In genomic region chr4:76659103-76659490, GRCh38 we compare ENCODE assay signal across 15 cellular contexts.
DNase-seq lines count a peak whose midpoint lies in the region; ATAC-seq and TF ChIP-seq lines count a peak whose summit lies in the region.
"Had no signal": no experiment of that assay in that cellular context is flagged by ENCODE, and none has a peak within 500 bp of the region (broad histone marks: within the 10 kb centered on the region; RNA-seq: fewer than 3 reads in every experiment).

No MANE protein-coding gene starts in this region.

- no peak for TF ChIP-seq CTCF in HFF-Myc (IDR thresholded peaks at IDR 0.05; ENCODE audit: low read depth, low read length, missing control alignments)

- no peak overlapping the region for H3K4me2 ChIP-seq in mesenchymal stem cell (ENCODE audit: low read length, poor library complexity, severe bottlenecking)

- H3K9me3 ChIP-seq in mesenchymal stem cell (ENCODE audit: control insufficient read depth, low read length) = no peaks in the 10 kb centered on the region
- H3K9me3 ChIP-seq: right atrium auricular region had no signal

- peak; percentile 28 for DNase-seq in DMS 273 treated with DMSO at 0.1 percent for 48 hours (lab: John Stamatoyannopoulos, UW)
- peak; percentile 91 for DNase-seq in HFF-Myc (ENCODE audit: extremely low read depth, low read depth)
- peak; percentile 83 for DNase-seq in RPMI7951 (ENCODE audit: low read depth)
- DNase-seq in mesenchymal stem cell = no peak
- no peak for DNase-seq in iPS-NIHi7 (ENCODE audit: extremely low spot score)
- no peak for DNase-seq in putamen (ENCODE audit: low spot score)
- DNase-seq in NCI-H187 (lab: John Stamatoyannopoulos, UW) = no peak
- DNase-seq: activated naive CD4-positive, alpha-beta T cell treated with anti-CD3 and anti-CD28 coated beads for 36 hours; C1 segment of cervical spinal cord; head of caudate nucleus; NCI-H2029 treated with DMSO at 0.1 percent for 48 hours; stimulated activated CD4-positive, alpha-beta T cell treated with anti-CD3 and anti-CD28 coated beads, Interleukin-2, amount 100 ng/mL, for 48 hours had no signal

- H2BK15ac ChIP-seq in mesenchymal stem cell (ENCODE audit: low read depth, poor library complexity, severe bottlenecking) = no peak overlapping the region

- H3K23ac ChIP-seq in mesenchymal stem cell (ENCODE audit: low read length in 2 of 2) = no peak overlapping the region

- 35% methylated on average over 1 of the region's 1 CpG for WGBS in mesenchymal stem cell

- H3K4me1 ChIP-seq in mesenchymal stem cell (ENCODE audit: control insufficient read depth, insufficient read depth, low read depth, low read length) = peaks cover 12% of the 10 kb centered on the region

- no peak overlapping the region for H3K9ac ChIP-seq in mesenchymal stem cell (ENCODE audit: low read length)

- no peaks in the 10 kb centered on the region for H3K36me3 ChIP-seq in mesenchymal stem cell (ENCODE audit: control insufficient read depth in 1 of 2, insufficient read depth in 2 of 2, low read depth in 1 of 2, low read length in 2 of 2)
- H3K36me3 ChIP-seq: right atrium auricular region had no signal

- H3K4ac ChIP-seq in mesenchymal stem cell (ENCODE audit: low read depth in 1 of 2, low read length in 2 of 2) = peak overlapping the region in 1 of 2 experiments; percentile 42

- H2AK5ac ChIP-seq in mesenchymal stem cell (ENCODE audit: low read length, severe bottlenecking) = peak overlapping the region; percentile 16

- H4K91ac ChIP-seq in mesenchymal stem cell (ENCODE audit: low read length) = peak overlapping the region; percentile 87

- no peaks in the 10 kb centered on the region for H3K27me3 ChIP-seq in mesenchymal stem cell (ENCODE audit: control insufficient read depth in 1 of 2, insufficient read depth in 1 of 2, low read length in 2 of 2)
- H3K27me3 ChIP-seq: right atrium auricular region had no signal

- no peak overlapping the region for H2AFZ ChIP-seq in mesenchymal stem cell (ENCODE audit: low read depth, low read length)

- H3K4me3 ChIP-seq in HFF-Myc (replicated peaks; ENCODE audit: low read depth, low read length) (no peak overlapping the region; the same call in 1 of the 2 replicates), mesenchymal stem cell (ENCODE audit: insufficient read depth in 1 of 2, low read depth in 1 of 2, low read length in 2 of 2) (no peak overlapping the region)
- H3K4me3 ChIP-seq: right atrium auricular region had no signal

- peak overlapping the region; percentile 29 for H2BK120ac ChIP-seq in mesenchymal stem cell (ENCODE audit: low read depth, low read length)

- H4K8ac ChIP-seq in mesenchymal stem cell (ENCODE audit: low read length) = peak overlapping the region; percentile 33

- H3K14ac ChIP-seq in mesenchymal stem cell (ENCODE audit: low read length in 2 of 2) = no peak overlapping the region

- H2BK5ac ChIP-seq in mesenchymal stem cell (ENCODE audit: low read depth, low read length, poor library complexity, severe bottlenecking) = no peak overlapping the region

- H3K79me1 ChIP-seq in mesenchymal stem cell (replicated peaks; ENCODE audit: low read length, poor library complexity, severe bottlenecking) = no peaks in the 10 kb centered on the region

- peak overlapping the region in 1 of 2 experiments; percentile 59 for H2BK12ac ChIP-seq in mesenchymal stem cell (ENCODE audit: low read length in 2 of 2)

- H3K27ac ChIP-seq in mesenchymal stem cell (ENCODE audit: low read length, poor library complexity, severe bottlenecking) = peak overlapping the region; percentile 24
- H3K27ac ChIP-seq: right atrium auricular region had no signal

- peak overlapping the region; percentile 67 to 88 for H3K18ac ChIP-seq in mesenchymal stem cell (ENCODE audit: low read depth in 1 of 2, low read length in 2 of 2)

- ATAC-seq in HG02588 (IDR thresholded peaks at IDR 0.05; ENCODE audit: unreplicated experiment) = no peak
- ATAC-seq: natural killer cell treated with Interleukin-12 subunit alpha and Interleukin-12 subunit beta and Interleukin-15 and Interleukin-18, amount 100 ng/mL, for 72 hours had no signal

Comparison
In these comparisons a context has a peak if more than half of its experiments do, and no peak if none do; other contexts are left out.
1. DNase-seq: peak in DMS 273 treated with DMSO at 0.1 percent for 48 hours (single experiment), HFF-Myc (single experiment) and RPMI7951 (single experiment); none in mesenchymal stem cell (single experiment), iPS-NIHi7 (single experiment), putamen (single experiment) and NCI-H187 (0 of 2).